Comparison of ENCODE assay signal across 1 cellular context in the genomic region with DNA sequence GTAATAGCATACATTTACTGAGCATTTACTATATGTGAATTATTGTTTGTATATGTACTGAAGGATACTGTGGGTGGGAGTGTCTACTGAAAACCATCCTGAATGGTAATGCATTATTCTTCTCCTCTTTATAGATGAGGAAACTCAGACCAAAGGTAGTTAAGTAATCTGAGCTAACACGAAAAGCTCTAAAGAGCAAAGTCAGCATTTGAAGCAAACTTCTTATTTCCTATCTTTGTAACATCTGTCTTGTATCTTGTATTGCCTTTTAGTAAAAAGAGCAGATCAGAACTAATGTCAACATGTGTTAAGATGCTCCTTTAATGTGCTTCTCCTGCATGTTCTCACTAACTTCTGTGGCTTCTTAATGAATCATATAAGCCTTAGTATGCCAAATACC.
TF ChIP-seq lines count a peak whose summit lies in the region.

No MANE protein-coding gene starts in this region.

TF ChIP-seq in GM23338, 12 proteins besides CTCF, POLR2A, EP300 and RAD21 (continued from another document):
- TF ChIP-seq, protein P1, sequence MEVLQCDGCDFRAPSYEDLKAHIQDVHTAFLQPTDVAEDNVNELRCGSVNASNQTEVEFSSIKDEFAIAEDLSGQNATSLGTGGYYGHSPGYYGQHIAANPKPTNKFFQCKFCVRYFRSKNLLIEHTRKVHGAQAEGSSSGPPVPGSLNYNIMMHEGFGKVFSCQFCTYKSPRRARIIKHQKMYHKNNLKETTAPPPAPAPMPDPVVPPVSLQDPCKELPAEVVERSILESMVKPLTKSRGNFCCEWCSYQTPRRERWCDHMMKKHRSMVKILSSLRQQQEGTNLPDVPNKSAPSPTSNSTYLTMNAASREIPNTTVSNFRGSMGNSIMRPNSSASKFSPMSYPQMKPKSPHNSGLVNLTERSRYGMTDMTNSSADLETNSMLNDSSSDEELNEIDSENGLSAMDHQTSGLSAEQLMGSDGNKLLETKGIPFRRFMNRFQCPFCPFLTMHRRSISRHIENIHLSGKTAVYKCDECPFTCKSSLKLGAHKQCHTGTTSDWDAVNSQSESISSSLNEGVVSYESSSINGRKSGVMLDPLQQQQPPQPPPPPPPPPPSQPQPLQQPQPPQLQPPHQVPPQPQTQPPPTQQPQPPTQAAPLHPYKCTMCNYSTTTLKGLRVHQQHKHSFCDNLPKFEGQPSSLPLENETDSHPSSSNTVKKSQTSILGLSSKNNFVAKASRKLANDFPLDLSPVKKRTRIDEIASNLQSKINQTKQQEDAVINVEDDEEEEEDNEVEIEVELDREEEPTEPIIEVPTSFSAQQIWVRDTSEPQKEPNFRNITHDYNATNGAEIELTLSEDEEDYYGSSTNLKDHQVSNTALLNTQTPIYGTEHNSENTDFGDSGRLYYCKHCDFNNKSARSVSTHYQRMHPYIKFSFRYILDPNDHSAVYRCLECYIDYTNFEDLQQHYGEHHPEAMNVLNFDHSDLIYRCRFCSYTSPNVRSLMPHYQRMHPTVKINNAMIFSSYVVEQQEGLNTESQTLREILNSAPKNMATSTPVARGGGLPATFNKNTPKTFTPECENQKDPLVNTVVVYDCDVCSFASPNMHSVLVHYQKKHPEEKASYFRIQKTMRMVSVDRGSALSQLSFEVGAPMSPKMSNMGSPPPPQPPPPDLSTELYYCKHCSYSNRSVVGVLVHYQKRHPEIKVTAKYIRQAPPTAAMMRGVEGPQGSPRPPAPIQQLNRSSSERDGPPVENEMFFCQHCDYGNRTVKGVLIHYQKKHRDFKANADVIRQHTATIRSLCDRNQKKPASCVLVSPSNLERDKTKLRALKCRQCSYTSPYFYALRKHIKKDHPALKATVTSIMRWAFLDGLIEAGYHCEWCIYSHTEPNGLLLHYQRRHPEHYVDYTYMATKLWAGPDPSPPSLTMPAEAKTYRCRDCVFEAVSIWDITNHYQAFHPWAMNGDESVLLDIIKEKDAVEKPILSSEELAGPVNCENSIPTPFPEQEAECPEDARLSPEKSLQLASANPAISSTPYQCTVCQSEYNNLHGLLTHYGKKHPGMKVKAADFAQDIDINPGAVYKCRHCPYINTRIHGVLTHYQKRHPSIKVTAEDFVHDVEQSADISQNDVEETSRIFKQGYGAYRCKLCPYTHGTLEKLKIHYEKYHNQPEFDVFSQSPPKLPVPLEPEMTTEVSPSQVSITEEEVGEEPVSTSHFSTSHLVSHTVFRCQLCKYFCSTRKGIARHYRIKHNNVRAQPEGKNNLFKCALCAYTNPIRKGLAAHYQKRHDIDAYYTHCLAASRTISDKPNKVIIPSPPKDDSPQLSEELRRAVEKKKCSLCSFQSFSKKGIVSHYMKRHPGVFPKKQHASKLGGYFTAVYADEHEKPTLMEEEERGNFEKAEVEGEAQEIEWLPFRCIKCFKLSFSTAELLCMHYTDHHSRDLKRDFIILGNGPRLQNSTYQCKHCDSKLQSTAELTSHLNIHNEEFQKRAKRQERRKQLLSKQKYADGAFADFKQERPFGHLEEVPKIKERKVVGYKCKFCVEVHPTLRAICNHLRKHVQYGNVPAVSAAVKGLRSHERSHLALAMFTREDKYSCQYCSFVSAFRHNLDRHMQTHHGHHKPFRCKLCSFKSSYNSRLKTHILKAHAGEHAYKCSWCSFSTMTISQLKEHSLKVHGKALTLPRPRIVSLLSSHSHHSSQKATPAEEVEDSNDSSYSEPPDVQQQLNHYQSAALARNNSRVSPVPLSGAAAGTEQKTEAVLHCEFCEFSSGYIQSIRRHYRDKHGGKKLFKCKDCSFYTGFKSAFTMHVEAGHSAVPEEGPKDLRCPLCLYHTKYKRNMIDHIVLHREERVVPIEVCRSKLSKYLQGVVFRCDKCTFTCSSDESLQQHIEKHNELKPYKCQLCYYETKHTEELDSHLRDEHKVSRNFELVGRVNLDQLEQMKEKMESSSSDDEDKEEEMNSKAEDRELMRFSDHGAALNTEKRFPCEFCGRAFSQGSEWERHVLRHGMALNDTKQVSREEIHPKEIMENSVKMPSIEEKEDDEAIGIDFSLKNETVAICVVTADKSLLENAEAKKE (CRISPR knock-in tag; IDR thresholded peaks at IDR 0.05): no peak
- TF ChIP-seq, protein P2, sequence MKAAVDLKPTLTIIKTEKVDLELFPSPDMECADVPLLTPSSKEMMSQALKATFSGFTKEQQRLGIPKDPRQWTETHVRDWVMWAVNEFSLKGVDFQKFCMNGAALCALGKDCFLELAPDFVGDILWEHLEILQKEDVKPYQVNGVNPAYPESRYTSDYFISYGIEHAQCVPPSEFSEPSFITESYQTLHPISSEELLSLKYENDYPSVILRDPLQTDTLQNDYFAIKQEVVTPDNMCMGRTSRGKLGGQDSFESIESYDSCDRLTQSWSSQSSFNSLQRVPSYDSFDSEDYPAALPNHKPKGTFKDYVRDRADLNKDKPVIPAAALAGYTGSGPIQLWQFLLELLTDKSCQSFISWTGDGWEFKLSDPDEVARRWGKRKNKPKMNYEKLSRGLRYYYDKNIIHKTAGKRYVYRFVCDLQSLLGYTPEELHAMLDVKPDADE (IDR thresholded peaks at IDR 0.05): no peak
- TF ChIP-seq ZNF114 (CRISPR knock-in tag; IDR thresholded peaks at IDR 0.05) (no peak), JUNB (IDR thresholded peaks at IDR 0.05; ENCODE audit: unreplicated experiment) (no peak), EZH2phosphoT487 (IDR thresholded peaks at IDR 0.05; ENCODE audit: unreplicated experiment) (no peak), STAT1 (IDR thresholded peaks at IDR 0.05; ENCODE audit: unreplicated experiment) (no peak), NANOG (IDR thresholded peaks at IDR 0.05; ENCODE audit: borderline replicate concordance) (no peak), POLR2AphosphoS5 (IDR thresholded peaks at IDR 0.05; ENCODE audit: low read depth) (no peak)
- TF ChIP-seq, protein P3, sequence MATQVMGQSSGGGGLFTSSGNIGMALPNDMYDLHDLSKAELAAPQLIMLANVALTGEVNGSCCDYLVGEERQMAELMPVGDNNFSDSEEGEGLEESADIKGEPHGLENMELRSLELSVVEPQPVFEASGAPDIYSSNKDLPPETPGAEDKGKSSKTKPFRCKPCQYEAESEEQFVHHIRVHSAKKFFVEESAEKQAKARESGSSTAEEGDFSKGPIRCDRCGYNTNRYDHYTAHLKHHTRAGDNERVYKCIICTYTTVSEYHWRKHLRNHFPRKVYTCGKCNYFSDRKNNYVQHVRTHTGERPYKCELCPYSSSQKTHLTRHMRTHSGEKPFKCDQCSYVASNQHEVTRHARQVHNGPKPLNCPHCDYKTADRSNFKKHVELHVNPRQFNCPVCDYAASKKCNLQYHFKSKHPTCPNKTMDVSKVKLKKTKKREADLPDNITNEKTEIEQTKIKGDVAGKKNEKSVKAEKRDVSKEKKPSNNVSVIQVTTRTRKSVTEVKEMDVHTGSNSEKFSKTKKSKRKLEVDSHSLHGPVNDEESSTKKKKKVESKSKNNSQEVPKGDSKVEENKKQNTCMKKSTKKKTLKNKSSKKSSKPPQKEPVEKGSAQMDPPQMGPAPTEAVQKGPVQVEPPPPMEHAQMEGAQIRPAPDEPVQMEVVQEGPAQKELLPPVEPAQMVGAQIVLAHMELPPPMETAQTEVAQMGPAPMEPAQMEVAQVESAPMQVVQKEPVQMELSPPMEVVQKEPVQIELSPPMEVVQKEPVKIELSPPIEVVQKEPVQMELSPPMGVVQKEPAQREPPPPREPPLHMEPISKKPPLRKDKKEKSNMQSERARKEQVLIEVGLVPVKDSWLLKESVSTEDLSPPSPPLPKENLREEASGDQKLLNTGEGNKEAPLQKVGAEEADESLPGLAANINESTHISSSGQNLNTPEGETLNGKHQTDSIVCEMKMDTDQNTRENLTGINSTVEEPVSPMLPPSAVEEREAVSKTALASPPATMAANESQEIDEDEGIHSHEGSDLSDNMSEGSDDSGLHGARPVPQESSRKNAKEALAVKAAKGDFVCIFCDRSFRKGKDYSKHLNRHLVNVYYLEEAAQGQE (IDR thresholded peaks at IDR 0.05; ENCODE audit: unreplicated experiment): no peak
